Comparison of ENCODE assay signal across 18 cellular contexts in the genomic region with DNA sequence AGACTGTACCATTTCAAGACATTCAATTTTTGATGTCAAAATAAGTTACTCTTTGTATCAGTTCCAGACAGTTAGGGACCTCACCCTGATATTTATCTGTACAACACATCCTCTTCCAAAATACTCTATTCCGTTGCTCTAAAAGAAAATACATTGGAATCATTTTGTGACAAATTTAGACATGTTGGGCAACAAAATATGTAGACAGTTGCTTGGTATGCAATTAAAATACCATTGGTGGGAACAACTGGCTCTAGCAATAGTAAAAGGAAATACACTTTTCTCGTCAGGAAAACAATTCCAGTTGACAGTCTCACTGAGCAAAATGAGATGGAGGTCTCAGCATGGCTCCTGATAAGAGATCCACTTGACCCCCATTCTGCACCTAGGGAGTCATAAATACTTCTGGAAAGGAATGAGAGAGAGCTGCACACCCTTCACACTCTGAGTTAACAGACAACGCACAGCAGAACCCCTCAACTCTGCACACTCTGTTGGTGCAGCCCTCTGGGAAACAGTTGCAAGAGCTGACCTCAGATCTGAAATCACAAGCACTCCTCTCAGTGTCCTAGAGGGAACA.
"Had no signal": no experiment of that assay in that cellular context is flagged by ENCODE, and none has a peak within 500 bp of the region (broad histone marks: within the 10 kb centered on the region; RNA-seq: fewer than 3 reads in every experiment).

No MANE protein-coding gene starts in this region.

- H3K36me3 ChIP-seq: gastrocnemius medialis, prostate gland, right lobe of liver, spleen, tibial nerve had no signal

- H3K9me3 ChIP-seq: gastrocnemius medialis, prostate gland, right lobe of liver had no signal

- H3K9ac ChIP-seq: parathyroid adenoma had no signal

- H3K27me3 ChIP-seq: gastrocnemius medialis, right lobe of liver, spleen, tibial nerve had no signal

- H2AFZ ChIP-seq: parathyroid adenoma had no signal

- H3K27ac ChIP-seq: gastrocnemius medialis, parathyroid adenoma, prostate gland, right lobe of liver, spleen, tibial nerve had no signal

- H3K4me3 ChIP-seq: gastrocnemius medialis, prostate gland, right lobe of liver, spleen, tibial nerve had no signal

- H3K4me1 ChIP-seq: gastrocnemius medialis, parathyroid adenoma, prostate gland, right lobe of liver, spleen, tibial nerve had no signal

- H3K79me2 ChIP-seq: parathyroid adenoma had no signal

- DNase-seq: effector memory CD4-positive, alpha-beta T cell; gastrocnemius medialis; glutamatergic neuron; islet precursor cell; mammary epithelial cell; naive B cell; occipital lobe; right lobe of liver; spleen; stimulated activated CD4-positive, alpha-beta T cell treated with anti-CD3 and anti-CD28 coated beads, Interleukin-15, amount 100 ng/mL, for 24 hours; stimulated activated CD4-positive, alpha-beta T cell treated with anti-CD3 and anti-CD28 coated beads, Interleukin-1b, Interleukin-23, amount 100 ng/mL, for 48 hours; stimulated activated CD4-positive, alpha-beta T cell treated with anti-CD3 and anti-CD28 coated beads, Interleukin-4, amount 100 ng/mL, for 24 hours had no signal

- ATAC-seq: esophagus mucosa; gastrocnemius medialis; left lobe of liver; right lobe of liver; stimulated activated memory B cell treated with anti-CD40 and anti-IgM and Interleukin-4, amounts not matched to agents 10 μg/mL and 1 μg/mL and 100 μg/mL, for 72 hours had no signal
